In the genomic region with DNA sequence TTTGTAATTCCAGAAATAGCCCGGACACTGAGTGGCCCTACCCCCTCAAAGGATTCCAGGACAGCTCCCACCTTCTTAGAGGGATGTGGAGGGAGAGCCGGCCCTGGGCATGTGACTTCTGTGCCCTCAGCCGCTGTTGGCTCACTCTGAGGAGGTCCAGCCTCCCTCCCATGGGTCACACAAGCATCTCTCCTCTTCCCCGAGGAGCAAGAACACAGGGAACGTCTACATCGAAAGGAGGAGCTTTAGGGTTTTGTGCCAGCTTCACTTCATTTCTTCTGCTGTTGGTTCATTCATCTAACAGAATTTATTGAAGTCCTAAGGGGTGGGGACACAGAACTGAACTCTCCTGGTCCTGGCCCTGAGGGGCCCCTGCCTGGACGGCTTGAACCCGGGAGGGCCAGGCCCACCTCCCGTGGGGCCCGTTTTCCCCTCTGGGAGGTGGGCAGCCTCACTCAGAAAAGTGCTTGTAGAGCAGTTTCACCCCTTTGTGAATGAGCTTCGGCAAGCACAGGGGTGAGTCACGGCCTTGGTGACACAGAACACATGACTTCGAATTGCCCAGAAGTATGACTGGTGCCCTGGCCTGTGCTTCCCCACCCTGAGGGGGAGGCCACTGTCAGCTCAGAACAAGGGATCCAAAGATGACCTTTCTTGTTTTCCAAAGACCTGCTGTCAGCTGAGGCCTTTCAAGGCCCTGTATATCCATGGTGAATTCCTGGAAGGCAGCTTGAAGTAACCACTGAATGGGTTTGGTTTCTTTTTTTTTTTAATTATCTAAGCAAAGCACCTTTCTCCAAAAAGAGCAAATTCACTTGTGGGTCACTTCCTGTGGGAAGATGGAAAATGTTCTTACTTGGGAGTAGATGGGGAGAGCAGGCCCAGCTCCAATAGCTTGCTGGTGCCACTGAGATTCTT, we compare ENCODE assay signal across 8 cellular contexts. TPM values are rescaled to one million over a fixed set of nuclear protein-coding genes. Genes with fewer than 3 reads are reported as not detected.
DNase-seq lines count a peak whose midpoint lies in the region; ATAC-seq, FAIRE-seq and TF ChIP-seq lines count a peak whose summit lies in the region.

No MANE protein-coding gene starts in this region.

- H3K27me3 Mint-ChIP-seq in T-cell, result no peaks in the 10 kb centered on the region

- H3K27ac ChIP-seq in kidney (ENCODE audit: low read depth in 2 of 2, low read length in 2 of 2), result peak overlapping the region; percentile 30 to 76

- H3K9me3 Mint-ChIP-seq in T-cell, result peaks cover 0 to under 1% (median 0%) of the 10 kb centered on the region in 3 donors

- no peaks in the 10 kb centered on the region for H3K36me3 ChIP-seq in kidney (ENCODE audit: control insufficient read depth in 1 of 2, insufficient read depth in 2 of 2, low read length in 2 of 2)

- FAIRE-seq in kidney (lab: Jason Lieb, UNC), result no peak

- H3K4me3 Mint-ChIP-seq in T-cell, result no peak overlapping the region

- no peak overlapping the region for H3K27ac Mint-ChIP-seq in T-cell

- CTCF ChIA-PET in T-cell (lab: Charles Lee), result interaction anchor here in 1 of 2 donors (0.6 kb wide), 1 partner anchor 55 kb away, joined by 3 read pairs; no protein-coding TSS in a partner anchor

- peaks cover 31 to 32% of the 10 kb centered on the region in 2 donors for H3K4me1 ChIP-seq in kidney (ENCODE audit: control insufficient read depth in 1 of 2, insufficient read depth in 1 of 2, low read depth in 1 of 2, low read length in 2 of 2)

- H3K4me3 ChIP-seq in kidney (ENCODE audit: low read length in 2 of 2), result no peak overlapping the region

- intact Hi-C loops in kidney (cut with DNase I), result no loop called here

- H3K36me3 Mint-ChIP-seq in T-cell, result no peaks in the 10 kb centered on the region

- no peak for TF ChIP-seq CTCF in kidney (IDR thresholded peaks at IDR 0.05; ENCODE audit: borderline replicate concordance, extremely low read depth, insufficient read depth)

- ATAC-seq in HG02678 (IDR thresholded peaks at IDR 0.05; ENCODE audit: unreplicated experiment), result peak; percentile 50
- peak in 3 of 4 experiments; percentile 55 to 73 (median 55) for ATAC-seq in T-cell (replicated peaks in 1 of 4)
- ATAC-seq in HG02938 (IDR thresholded peaks at IDR 0.05; ENCODE audit: unreplicated experiment), result no peak
- no peak for ATAC-seq in GM19452 (IDR thresholded peaks at IDR 0.05; ENCODE audit: unreplicated experiment)

- H3K9ac ChIP-seq in kidney (ENCODE audit: low read length in 2 of 2), result no peak overlapping the region

- peaks cover 22 to 30% (median 28%) of the 10 kb centered on the region in 3 donors for H3K4me1 Mint-ChIP-seq in T-cell

- H3K9me3 ChIP-seq in kidney (ENCODE audit: control insufficient read depth in 1 of 2, low read length in 2 of 2), result no peaks in the 10 kb centered on the region

- peak in 7 of 34 experiments; percentile 10 to 33 (median 15) for DNase-seq in T-cell
- DNase-seq in amniotic stem cell (lab: John Stamatoyannopoulos, UW), result peak; percentile 86
- peak; percentile 92 for DNase-seq in kidney
- peak; percentile 88 for DNase-seq in stimulated activated CD4-positive, alpha-beta T cell treated with anti-CD3 and anti-CD28 coated beads, Interleukin-4, amount 100 ng/mL, for 24 hours
- no peak for DNase-seq in GM19238 (ENCODE audit: insufficient read length, low spot score)

- POLR2A ChIA-PET in T-cell (lab: Charles Lee), result no interaction called here

RNA-seq across cellular contexts. Expression of gene NFKBIA, which starts 39.2 kb away (rescaled TPM):
- 1,000 to 10,000 TPM in 2 of 5 donors, 100 to 1,000 TPM in 3; 129 to 1,245 (median 169) TPM for total RNA-seq in T-cell
- total RNA-seq in kidney, result 171 TPM
- 131 TPM for polyA plus RNA-seq in kidney (ENCODE audit: insufficient read depth, low read depth, low replicate concordance)

Comparison
In these comparisons a context has a peak if more than half of its experiments do, and no peak if none do; other contexts are left out.
1. ATAC-seq: peak in HG02678 (single experiment) and T-cell (3 of 4); none in HG02938 (single experiment) and GM19452 (single experiment).